ENCODE assay signal across 8 cellular contexts in genomic region chr5:134527961-134528424, GRCh38. TPM values are rescaled to one million over a fixed set of nuclear protein-coding genes. Genes with fewer than 3 reads are reported as not detected.
DNase-seq lines count a peak whose midpoint lies in the region; ATAC-seq and TF ChIP-seq lines count a peak whose summit lies in the region.

No MANE protein-coding gene starts in this region.

- peaks cover 0 to 11% (median 4%) of the 10 kb centered on the region in 5 donors for H3K36me3 Mint-ChIP-seq in naive thymus-derived CD4-positive, alpha-beta T cell

- peaks cover 0 to 5% (median 0%) of the 10 kb centered on the region in 11 donors for H3K9me3 Mint-ChIP-seq in naive thymus-derived CD4-positive, alpha-beta T cell

- ATAC-seq in naive thymus-derived CD4-positive, alpha-beta T cell: no peak
- no peak for ATAC-seq in GM18870 (IDR thresholded peaks at IDR 0.05; ENCODE audit: unreplicated experiment)

- no peak for DNase-seq in AG10803 (ENCODE audit: low read depth)
- no peak for DNase-seq in coronary artery (ENCODE audit: low spot score)
- no peak for DNase-seq in naive thymus-derived CD4-positive, alpha-beta T cell
- DNase-seq in DMS153 (lab: John Stamatoyannopoulos, UW): no peak
- no peak for DNase-seq in CD1c-positive myeloid dendritic cell (ENCODE audit: extremely low spot score)
- no peak for DNase-seq in stimulated activated CD4-positive, alpha-beta T cell treated with anti-CD3 and anti-CD28 coated beads, Interleukin-15, amount 100 ng/mL, for 24 hours

- peak overlapping the region; percentile 91 to 100 (median 98) for H3K4me3 Mint-ChIP-seq in naive thymus-derived CD4-positive, alpha-beta T cell

- peaks cover 40 to 63% (median 58%) of the 10 kb centered on the region in 7 donors for H3K4me1 Mint-ChIP-seq in naive thymus-derived CD4-positive, alpha-beta T cell

- no peak for TF ChIP-seq CTCF in AG10803 (conservative IDR thresholded peaks at IDR 0.05; ENCODE audit: low read length)
- TF ChIP-seq CTCF in coronary artery (IDR thresholded peaks at IDR 0.05): no peak

- peak overlapping the region; percentile 9 to 99 (median 80) for H3K27ac Mint-ChIP-seq in naive thymus-derived CD4-positive, alpha-beta T cell

- peaks cover 46 to 57% of the 10 kb centered on the region in 2 donors for H3K4me1 ChIP-seq in naive thymus-derived CD4-positive, alpha-beta T cell (ENCODE audit: control insufficient read depth in 2 of 2, insufficient read depth in 2 of 2, low read length in 2 of 2)

- intact Hi-C loops in naive thymus-derived CD4-positive, alpha-beta T cell (cut with micrococcal nuclease): loop anchor here (1.0 to 10.0 kb wide), 8 partner anchors 16 to 1473 kb away; partner anchors contain the start of genes C5orf15 (in 1 of the 2), C5orf24 (in 1 of the 2), HSPA4 (in 1 of the 2) and SKP1 (in 1 of the 2)

- POLR2A ChIA-PET in naive thymus-derived CD4-positive, alpha-beta T cell (lab: Charles Lee): interaction anchor here (0.9 to 7.6 kb wide), 11 partner anchors 16 to 351 kb away, joined by 3 to 130 read pairs (median 5); partner anchors contain the start of genes CDKL3, CDKN2AIPNL, SKP1 and UBE2B

- no peaks in the 10 kb centered on the region for H3K9me3 ChIP-seq in KOPT-K1 (ENCODE audit: insufficient read depth, low read length, poor library complexity, severe bottlenecking)
- H3K9me3 ChIP-seq in naive thymus-derived CD4-positive, alpha-beta T cell (ENCODE audit: control insufficient read depth in 2 of 3, low read length in 3 of 3): no peaks in the 10 kb centered on the region

- peak overlapping the region; percentile 99 for H3K27ac ChIP-seq in KOPT-K1 (ENCODE audit: low read depth, low read length, poor library complexity, severe bottlenecking)
- peak overlapping the region; percentile 96 to 100 for H3K27ac ChIP-seq in coronary artery
- peak overlapping the region; percentile 97 for H3K27ac ChIP-seq in naive thymus-derived CD4-positive, alpha-beta T cell (ENCODE audit: low read depth, low read length)

- CTCF ChIA-PET in naive thymus-derived CD4-positive, alpha-beta T cell (lab: Charles Lee): interaction anchor here (0.6 to 1.9 kb wide), 5 partner anchors 16 to 149 kb away, joined by 3 to 8 read pairs (median 4); partner anchors contain the start of gene CDKN2AIPNL

- H3K27me3 Mint-ChIP-seq in naive thymus-derived CD4-positive, alpha-beta T cell: no peaks in the 10 kb centered on the region

- H3K4me3 ChIP-seq in AG10803 (ENCODE audit: low read length): peak overlapping the region; percentile 87
- H3K4me3 ChIP-seq in coronary artery: peak overlapping the region; percentile 97
- peak overlapping the region; percentile 100 for H3K4me3 ChIP-seq in naive thymus-derived CD4-positive, alpha-beta T cell (ENCODE audit: low read length)

- H3K36me3 ChIP-seq in KOPT-K1 (ENCODE audit: insufficient read depth, low read length): peaks cover 9% of the 10 kb centered on the region; the same call in 1 of the 2 replicates
- H3K36me3 ChIP-seq in naive thymus-derived CD4-positive, alpha-beta T cell (ENCODE audit: control insufficient read depth in 2 of 3, insufficient read depth in 3 of 3, low read length in 3 of 3): peaks cover 0 to 23% (median 0%) of the 10 kb centered on the region in 3 experiments

- no peaks in the 10 kb centered on the region for H3K27me3 ChIP-seq in naive thymus-derived CD4-positive, alpha-beta T cell (ENCODE audit: control insufficient read depth in 2 of 2, insufficient read depth in 2 of 2, low read length in 2 of 2)

RNA-seq across cellular contexts. Expression of gene JADE2, which starts 2.5 kb away (rescaled TPM):
- total RNA-seq in naive thymus-derived CD4-positive, alpha-beta T cell: 100 to 1,000 TPM in 4 of 5 experiments, 10 to 100 TPM in 1; 99.0 to 271 (median 153) TPM
- polyA plus RNA-seq in naive thymus-derived CD4-positive, alpha-beta T cell: 10 to 100 TPM; 29.8 to 55.7 TPM
